ENCODE assay signal across 18 cellular contexts in the genomic region with DNA sequence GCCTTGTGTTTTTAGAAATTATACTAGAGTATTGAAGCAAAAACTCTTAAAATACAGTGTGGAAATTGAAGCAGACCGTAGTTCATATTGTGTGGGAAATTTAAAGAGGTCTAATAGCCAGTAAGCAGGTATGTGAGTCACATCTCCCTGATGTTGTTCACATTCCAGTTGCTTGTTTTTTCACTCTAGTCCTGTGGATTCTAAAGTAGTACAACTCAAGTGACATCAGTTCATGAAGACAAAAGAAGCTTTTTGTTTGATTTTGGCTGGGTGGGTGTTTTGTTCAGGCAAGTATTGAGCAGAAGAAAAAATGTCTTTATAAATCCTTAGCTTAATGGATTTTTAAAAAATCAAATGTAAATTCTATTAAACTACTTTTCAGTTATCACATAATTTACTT.
"Had no signal": no experiment of that assay in that cellular context is flagged by ENCODE, and none has a peak within 500 bp of the region (broad histone marks: within the 10 kb centered on the region; RNA-seq: fewer than 3 reads in every experiment).

No MANE protein-coding gene starts in this region.

- ATAC-seq: activated T-helper 17 cell treated with anti-CD3 and anti-CD28 coated beads, Interleukin-2, amount 50 U/mL, for 72 hours; heart right ventricle; left cardiac atrium; lower lobe of right lung had no signal

- H3K27ac Mint-ChIP-seq: activated B cell treated with CpG ODN at 0.5 μM for 24 hours; activated CD4-positive, alpha-beta T cell treated with anti-CD3 and anti-CD28 coated beads, Interleukin-2, amount 10 ng/mL, durations not matched to agents 7 days and 5 days; activated naive CD4-positive, alpha-beta T cell treated with anti-CD3 and anti-CD28 coated beads for 36 hours; activated T-helper 17 cell treated with anti-CD3 and anti-CD28 coated beads, Interleukin-2, amount 50 U/mL, for 72 hours; naive B cell; stimulated activated naive CD8-positive, alpha-beta T cell treated with anti-CD3 and anti-CD28 coated beads, Interleukin-15, Interleukin-2, amounts not matched to agents 100 ng/mL and 50 ng/mL, for 24 hours; T-helper 1 cell treated with Interleukin-12 subunit alpha and Interleukin-12 subunit beta and Interleukin-4 antibody, amounts not matched to agents 30 μg/mL and 1 μg/mL, for 36 hours had no signal

- H3K27me3 ChIP-seq: brain microvascular endothelial cell, esophagus squamous epithelium, upper lobe of left lung had no signal

- H3K27me3 Mint-ChIP-seq: activated CD4-positive, alpha-beta T cell treated with anti-CD3 and anti-CD28 coated beads, Interleukin-2, amount 10 ng/mL, durations not matched to agents 7 days and 5 days; stimulated activated naive CD8-positive, alpha-beta T cell treated with anti-CD3 and anti-CD28 coated beads, Interleukin-15, Interleukin-2, amounts not matched to agents 100 ng/mL and 50 ng/mL, for 24 hours had no signal

- H3K4me3 Mint-ChIP-seq: activated B cell treated with CpG ODN at 0.5 μM for 24 hours; activated CD4-positive, alpha-beta T cell treated with anti-CD3 and anti-CD28 coated beads, Interleukin-2, amount 10 ng/mL, durations not matched to agents 7 days and 5 days; activated naive CD4-positive, alpha-beta T cell treated with anti-CD3 and anti-CD28 coated beads for 36 hours; activated T-helper 17 cell treated with anti-CD3 and anti-CD28 coated beads, Interleukin-2, amount 50 U/mL, for 72 hours; naive B cell; stimulated activated naive CD8-positive, alpha-beta T cell treated with anti-CD3 and anti-CD28 coated beads, Interleukin-15, Interleukin-2, amounts not matched to agents 100 ng/mL and 50 ng/mL, for 24 hours; T-helper 1 cell treated with Interleukin-12 subunit alpha and Interleukin-12 subunit beta and Interleukin-4 antibody, amounts not matched to agents 30 μg/mL and 1 μg/mL, for 36 hours had no signal

- H3K4me1 Mint-ChIP-seq: activated B cell treated with CpG ODN at 0.5 μM for 24 hours; activated T-helper 17 cell treated with anti-CD3 and anti-CD28 coated beads, Interleukin-2, amount 50 U/mL, for 72 hours; naive B cell had no signal

- H3K36me3 Mint-ChIP-seq: naive B cell had no signal

- DNase-seq: activated B cell treated with CpG ODN at 0.5 μM for 24 hours; activated CD4-positive, alpha-beta T cell treated with anti-CD3 and anti-CD28 coated beads, Interleukin-2, amount 10 ng/mL, durations not matched to agents 7 days and 5 days; activated CD8-positive, alpha-beta memory T cell treated with anti-CD3 and anti-CD28 coated beads for 24 hours; activated naive CD4-positive, alpha-beta T cell treated with anti-CD3 and anti-CD28 coated beads for 36 hours; brain microvascular endothelial cell; esophagus squamous epithelium; foreskin fibroblast; heart right ventricle; left cardiac atrium; lower lobe of right lung; naive B cell; occipital lobe; stimulated activated CD4-positive, alpha-beta T cell treated with anti-CD3 and anti-CD28 coated beads, Interleukin-4, amount 100 ng/mL, for 24 hours; upper lobe of left lung had no signal

- H3K36me3 ChIP-seq: brain microvascular endothelial cell, esophagus squamous epithelium, heart right ventricle, lower lobe of right lung, prostate gland, upper lobe of left lung had no signal

- H3K4me3 ChIP-seq: esophagus squamous epithelium, heart right ventricle, lower lobe of right lung, prostate gland, upper lobe of left lung had no signal

- H3K9me3 Mint-ChIP-seq: activated B cell treated with CpG ODN at 0.5 μM for 24 hours; activated naive CD4-positive, alpha-beta T cell treated with anti-CD3 and anti-CD28 coated beads for 36 hours; stimulated activated naive CD8-positive, alpha-beta T cell treated with anti-CD3 and anti-CD28 coated beads, Interleukin-15, Interleukin-2, amounts not matched to agents 100 ng/mL and 50 ng/mL, for 24 hours had no signal

- H3K4me1 ChIP-seq: esophagus squamous epithelium, heart right ventricle, lower lobe of right lung, prostate gland, upper lobe of left lung had no signal

- H3K9me3 ChIP-seq: esophagus squamous epithelium, heart right ventricle, lower lobe of right lung, prostate gland, upper lobe of left lung had no signal

- H3K27ac ChIP-seq: brain microvascular endothelial cell, esophagus squamous epithelium, heart right ventricle, lower lobe of right lung, prostate gland, upper lobe of left lung had no signal
